ENCODE assay signal across 13 cellular contexts in genomic region chr18:22332590-22332989, GRCh38.
DNase-seq lines count a peak whose midpoint lies in the region; ATAC-seq and TF ChIP-seq lines count a peak whose summit lies in the region.
"Had no signal": no experiment of that assay in that cellular context is flagged by ENCODE, and none has a peak within 500 bp of the region (broad histone marks: within the 10 kb centered on the region; RNA-seq: fewer than 3 reads in every experiment).

No MANE protein-coding gene starts in this region.

- H2AFZ ChIP-seq in OCI-LY7 (ENCODE audit: low read length) = no peak overlapping the region

- intact Hi-C loops in CD14-positive monocyte (cut with micrococcal nuclease) = no loop called here
- intact Hi-C loops in OCI-LY7 (cut with micrococcal nuclease; ENCODE audit: unreplicated experiment) = no loop called here
- intact Hi-C loops in sigmoid colon (cut with DNase I) = no loop called here
- intact Hi-C loops in right cardiac atrium (cut with DNase I) = no loop called here

- H3K9me3 ChIP-seq in OCI-LY7 (ENCODE audit: low read length) (no peaks in the 10 kb centered on the region), sigmoid colon (no peaks in the 10 kb centered on the region), right cardiac atrium (ENCODE audit: control insufficient read depth, low read length) (no peaks in the 10 kb centered on the region)
- H3K9me3 ChIP-seq: lower lobe of right lung had no signal

- H3K27me3 ChIP-seq in sigmoid colon (no peaks in the 10 kb centered on the region), right cardiac atrium (ENCODE audit: control insufficient read depth, insufficient read depth) (no peaks in the 10 kb centered on the region)

- H3K4me1 Mint-ChIP-seq in CD14-positive monocyte = peaks cover 13% of the 10 kb centered on the region

- no peak overlapping the region for H3K4me2 ChIP-seq in OCI-LY7 (ENCODE audit: low read length)

- H3K27ac ChIP-seq in OCI-LY7 (ENCODE audit: low read depth, low read length, poor library complexity, severe bottlenecking) = no peak overlapping the region
- no peak overlapping the region for H3K27ac ChIP-seq in substantia nigra (ENCODE audit: low read depth, low read length, poor library complexity, severe bottlenecking)
- no peak overlapping the region for H3K27ac ChIP-seq in sigmoid colon
- no peak overlapping the region for H3K27ac ChIP-seq in right cardiac atrium (ENCODE audit: low read length)
- H3K27ac ChIP-seq: C4-2B, lower lobe of right lung had no signal

- POLR2A ChIA-PET in HEK293T (lab: Yijun Ruan, JAX) = interaction anchor here (1.2 kb wide), 1 partner anchor 14 kb away, joined by 3 read pairs; no protein-coding TSS in a partner anchor
- POLR2A ChIA-PET in OCI-LY7 (lab: Charles Lee) = no interaction called here

- H3K27ac Mint-ChIP-seq in CD14-positive monocyte = no peak overlapping the region

- H3K9me3 Mint-ChIP-seq in CD14-positive monocyte = peaks cover 0 to 10% (median 2%) of the 10 kb centered on the region in 7 donors

- no peaks in the 10 kb centered on the region for H4K20me1 ChIP-seq in OCI-LY7 (ENCODE audit: insufficient read depth, low read length)

- CTCF ChIA-PET in HEK293T (lab: Yijun Ruan, JAX) = interaction anchor here (1.9 kb wide), 1 partner anchor 14 kb away, joined by 5 read pairs; no protein-coding TSS in a partner anchor
- CTCF ChIA-PET in OCI-LY7 (lab: Charles Lee; ENCODE audit: unreplicated experiment) = no interaction called here

- WGBS in sigmoid colon, 2 donors = 68 to 84% methylated on average over 5 of the region's 5 CpGs
- 85% methylated on average over 5 of the region's 5 CpGs for WGBS in right cardiac atrium

- peaks cover 9 to 14% (median 13%) of the 10 kb centered on the region in 3 donors for H3K27me3 Mint-ChIP-seq in CD14-positive monocyte (ENCODE audit: low read depth in 3 of 3)

- ATAC-seq in right cardiac atrium = no peak
- ATAC-seq: lower lobe of right lung, Right ventricle myocardium inferior had no signal

- TF ChIP-seq CTCF in CD14-positive monocyte (IDR thresholded peaks at IDR 0.05) = peak; percentile 31
- TF ChIP-seq CTCF in OCI-LY7 (conservative IDR thresholded peaks at IDR 0.05; ENCODE audit: low read length) = peak; percentile 51; the same call in 1 of the 2 replicates
- TF ChIP-seq CTCF in fibroblast of the aortic adventitia (IDR thresholded peaks at IDR 0.05; ENCODE audit: insufficient read depth, low read length) = peak; percentile 10
- TF ChIP-seq CTCF in sigmoid colon (IDR thresholded peaks at IDR 0.05) = no peak

- DNase-seq in CD14-positive monocyte (ENCODE audit: low spot score) (no peak), HEK293T (ENCODE audit: extremely low spot score) (peak; percentile 73), OCI-LY7 (ENCODE audit: low spot score) (peak; percentile 5), fibroblast of the aortic adventitia (ENCODE audit: low read depth) (no peak), substantia nigra (lab: John Stamatoyannopoulos, UW) (no peak), sigmoid colon (no peak), right cardiac atrium (no peak)
- no peak for DNase-seq in activated CD4-positive, alpha-beta T cell treated with anti-CD3 and anti-CD28 coated beads, Interleukin-2, amount 50 U/mL, for 4 hours
- DNase-seq: activated naive CD4-positive, alpha-beta T cell treated with Interleukin-2 at 50 U/mL for 16 hours; lower lobe of right lung; NCI-H2081 treated with DMSO at 0.1 percent for 48 hours had no signal

- TF ChIP-seq EP300 in sigmoid colon (IDR thresholded peaks at IDR 0.05) = no peak

- H3K4me3 Mint-ChIP-seq in CD14-positive monocyte = no peak overlapping the region

- H3K4me1 ChIP-seq in OCI-LY7 (ENCODE audit: insufficient read depth, low read length, poor library complexity, severe bottlenecking) = no peaks in the 10 kb centered on the region
- peaks cover 0 to 4% (median 1%) of the 10 kb centered on the region in 4 donors for H3K4me1 ChIP-seq in sigmoid colon
- peaks cover 6% of the 10 kb centered on the region for H3K4me1 ChIP-seq in right cardiac atrium (ENCODE audit: control insufficient read depth, insufficient read depth, low read length)

- no peak for TF ChIP-seq POLR2A in sigmoid colon (IDR thresholded peaks at IDR 0.05)

- no peaks in the 10 kb centered on the region for H3K79me2 ChIP-seq in OCI-LY7 (ENCODE audit: insufficient read depth, low read depth, low read length)

- H3K4me3 ChIP-seq in OCI-LY7 (ENCODE audit: low read depth, low read length, poor library complexity, severe bottlenecking) (no peak overlapping the region), fibroblast of the aortic adventitia (ENCODE audit: low read depth, low read length) (no peak overlapping the region), sigmoid colon (no peak overlapping the region), right cardiac atrium (ENCODE audit: low read length) (no peak overlapping the region)
- H3K4me3 ChIP-seq: lower lobe of right lung had no signal

- H3K9me2 ChIP-seq in OCI-LY7 (ENCODE audit: insufficient read depth, low read length) = no peaks in the 10 kb centered on the region

- no TSS peak for BruUV-seq in OCI-LY7 (replicated peaks; lab: Mats Ljungman, UMichigan)

- H3K36me3 ChIP-seq in OCI-LY7 (ENCODE audit: insufficient read depth, low read length) (no peaks in the 10 kb centered on the region), sigmoid colon (no peaks in the 10 kb centered on the region)
- H3K36me3 ChIP-seq: lower lobe of right lung had no signal

- H3K36me3 Mint-ChIP-seq in CD14-positive monocyte = no peaks in the 10 kb centered on the region

TF ChIP-seq in HEK293T, 16 proteins besides CTCF, POLR2A, EP300 and RAD21:
- no peak for TF ChIP-seq ARNT (IDR thresholded peaks at IDR 0.05)
- no peak for TF ChIP-seq FOXA1 (IDR thresholded peaks at IDR 0.05)
- TF ChIP-seq ZNF384 (IDR thresholded peaks at IDR 0.05) = no peak
- no peak for TF ChIP-seq FOXM1 (IDR thresholded peaks at IDR 0.05; ENCODE audit: borderline replicate concordance)
- no peak for TF ChIP-seq ELF4 (IDR thresholded peaks at IDR 0.05)

Comparison
In these comparisons a context has a peak if more than half of its experiments do, and no peak if none do; other contexts are left out.
1. DNase-seq: peak in HEK293T (single experiment) and OCI-LY7 (single experiment); none in CD14-positive monocyte (single experiment), fibroblast of the aortic adventitia (single experiment), activated CD4-positive, alpha-beta T cell treated with anti-CD3 and anti-CD28 coated beads, Interleukin-2, amount 50 U/mL, for 4 hours (0 of 2), substantia nigra (0 of 49), sigmoid colon (single experiment) and right cardiac atrium (0 of 3).
2. CTCF ChIP-seq: peak in CD14-positive monocyte (single experiment), OCI-LY7 (single experiment) and fibroblast of the aortic adventitia (single experiment); none in sigmoid colon (0 of 4).